ENCODE assay signal across 23 cellular contexts in genomic region chr3:50381315-50381714, GRCh38. TPM values are rescaled to one million over a fixed set of nuclear protein-coding genes. Genes with fewer than 3 reads are reported as not detected.
DNase-seq lines count a peak whose midpoint lies in the region; ATAC-seq and TF ChIP-seq lines count a peak whose summit lies in the region.
"Had no signal": no experiment of that assay in that cellular context is flagged by ENCODE, and none has a peak within 500 bp of the region (broad histone marks: within the 10 kb centered on the region; RNA-seq: fewer than 3 reads in every experiment).

No MANE protein-coding gene starts in this region.

- no peak overlapping the region for H3K4me2 ChIP-seq in neuronal stem cell (ENCODE audit: insufficient read depth, low read length, poor library complexity, severe bottlenecking)

- H3K4me1 ChIP-seq in neuronal stem cell (ENCODE audit: control insufficient read depth in 2 of 2, insufficient read depth in 1 of 2, low read depth in 1 of 2, low read length in 2 of 2) (peaks cover 6 to 10% of the 10 kb centered on the region in 2 donors), testis (peaks cover 8% of the 10 kb centered on the region)
- H3K4me1 ChIP-seq: HAP-1, lower lobe of right lung, SJSA1, transverse colon had no signal

- H3K4ac ChIP-seq in neuronal stem cell (ENCODE audit: low read length) = no peak overlapping the region

- TF ChIP-seq CTCF in testis (IDR thresholded peaks at IDR 0.05) = no peak

- peak overlapping the region; percentile 63 for H3K9ac ChIP-seq in neuronal stem cell (ENCODE audit: low read depth, low read length, poor library complexity)

- no peak overlapping the region for H2BK5ac ChIP-seq in neuronal stem cell (ENCODE audit: low read length)

- TF ChIP-seq POLR2A in testis (IDR thresholded peaks at IDR 0.05) = no peak

- no peak for ATAC-seq in HG03342 (IDR thresholded peaks at IDR 0.05; ENCODE audit: unreplicated experiment)
- ATAC-seq: activated CD8-positive, alpha-beta memory T cell treated with anti-CD3 and anti-CD28 coated beads, Interleukin-2, amount 10 ng/mL, durations not matched to agents 7 days and 5 days; activated T-cell treated with anti-CD3 and anti-CD28 coated beads, Interleukin-2, amount 50 U/mL, for 72 hours; lower lobe of right lung; sciatic nerve; T-helper 17 cell had no signal

- no peak overlapping the region for H2AFZ ChIP-seq in neuronal stem cell (ENCODE audit: low read length)

- H3K36me3 ChIP-seq in neuronal stem cell (replicated peaks in 1 of 2; ENCODE audit: control insufficient read depth in 2 of 2, insufficient read depth in 2 of 2, low read length in 2 of 2) (peaks cover 0 to 4% of the 10 kb centered on the region in 2 donors), testis (ENCODE audit: low read depth, missing control alignments) (no peaks in the 10 kb centered on the region)
- H3K36me3 ChIP-seq: HAP-1, SJSA1, transverse colon had no signal

- no peak overlapping the region for H2BK15ac ChIP-seq in neuronal stem cell (ENCODE audit: low read length)

- peaks cover 5% of the 10 kb centered on the region for H3K79me1 ChIP-seq in neuronal stem cell (ENCODE audit: low read depth, low read length)

- H3K27me3 ChIP-seq in neuronal stem cell (ENCODE audit: control insufficient read depth in 3 of 3, insufficient read depth in 3 of 3, low read depth in 1 of 3, low read length in 3 of 3) (peaks cover 0 to 56% (median 0%) of the 10 kb centered on the region in 3 experiments), testis (no peaks in the 10 kb centered on the region)
- H3K27me3 ChIP-seq: SJSA1, transverse colon had no signal

- no peak overlapping the region for H3K14ac ChIP-seq in neuronal stem cell (ENCODE audit: low read length)

- no peaks in the 10 kb centered on the region for H3K9me3 ChIP-seq in neuronal stem cell (replicated peaks in 1 of 2; ENCODE audit: control insufficient read depth in 2 of 2, insufficient read depth in 1 of 2, low read depth in 1 of 2, low read length in 2 of 2)
- no peaks in the 10 kb centered on the region for H3K9me3 ChIP-seq in testis
- H3K9me3 ChIP-seq: HAP-1, lower lobe of right lung, SJSA1, transverse colon had no signal

- no peak overlapping the region for H4K91ac ChIP-seq in neuronal stem cell (ENCODE audit: low read depth, low read length, poor library complexity)

- no peak overlapping the region for H2BK120ac ChIP-seq in neuronal stem cell (ENCODE audit: low read depth, low read length)

- H3K18ac ChIP-seq in neuronal stem cell (ENCODE audit: low read length) = peak overlapping the region; percentile 52

- intact Hi-C loops in testis (cut with DNase I; ENCODE audit: low total_unique reads) = no loop called here

- no peak overlapping the region for H3K23ac ChIP-seq in neuronal stem cell (ENCODE audit: low read depth, low read length, poor library complexity)

- peak overlapping the region; percentile 98 for H2AK5ac ChIP-seq in neuronal stem cell (ENCODE audit: low read depth, low read length)

- no peak overlapping the region for H4K8ac ChIP-seq in neuronal stem cell (ENCODE audit: low read depth, low read length)

- H3K4me3 ChIP-seq in neuronal stem cell (ENCODE audit: low read length in 2 of 2) (no peak overlapping the region), testis (no peak overlapping the region)
- H3K4me3 ChIP-seq: HAP-1, lower lobe of right lung, SJSA1, transverse colon had no signal

- WGBS in neuronal stem cell (ENCODE audit: extremely low coverage in 2 of 2, insufficient read length in 2 of 2, insufficient replicate concordance in 1 of 2), 2 donors = no CpG with 5 or more reads among the region's 2 CpGs
- 80 to 94% methylated on average over 1 to 2 of the region's 2 CpGs for WGBS in testis, 2 donors

- DNase-seq in DMS79 treated with DMSO at 0.1 percent for 48 hours (lab: John Stamatoyannopoulos, UW) (peak; percentile 63), NCI-H146 (lab: John Stamatoyannopoulos, UW) (peak; percentile 85), NCI-H82 treated with DMSO at 0.1 percent for 48 hours (lab: John Stamatoyannopoulos, UW; ENCODE audit: unreplicated experiment) (peak; percentile 36), neuronal stem cell (ENCODE audit: low spot score) (no peak), testis (no peak), superior temporal gyrus (ENCODE audit: extremely low spot score) (no peak)
- DNase-seq: activated CD4-positive, alpha-beta T cell treated with anti-CD3 and anti-CD28 coated beads, Interleukin-2, amount 50 U/mL, for 1 hour; activated CD8-positive, alpha-beta memory T cell treated with anti-CD3 and anti-CD28 coated beads, Interleukin-2, amount 10 ng/mL, durations not matched to agents 7 days and 5 days; activated naive CD4-positive, alpha-beta T cell treated with anti-CD3 and anti-CD28 coated beads, Interleukin-2, amount 50 U/mL, for 16 hours; activated T-cell treated with anti-CD3 and anti-CD28 coated beads, Interleukin-2, amount 50 U/mL, for 72 hours; amygdala; CD4-positive, CD25-positive, alpha-beta regulatory T cell; cortex of kidney; kidney; lower lobe of right lung; NCI-H2227 treated with DMSO at 0.1 percent for 48 hours; stimulated activated CD4-positive, alpha-beta T cell treated with anti-CD3 and anti-CD28 coated beads, Interleukin-4, amount 100 ng/mL, for 4 hours; T-helper 17 cell; transverse colon had no signal

- no peak overlapping the region for H3K27ac ChIP-seq in neuronal stem cell (replicated peaks; ENCODE audit: low read length)
- no peak overlapping the region for H3K27ac ChIP-seq in testis
- H3K27ac ChIP-seq: lower lobe of right lung, SJSA1, transverse colon had no signal

- no peak overlapping the region for H2BK12ac ChIP-seq in neuronal stem cell (ENCODE audit: low read length)

RNA-seq across cellular contexts. Expression of gene TMEM115, which starts 22.0 kb away (rescaled TPM):
- polyA plus RNA-seq in neuronal stem cell (2013, experiment 1 of 2) = 21.4 TPM
- polyA plus RNA-seq in neuronal stem cell (2013, experiment 2 of 2) = 20.8 TPM
- total RNA-seq in testis = 10 to 100 TPM; 63.2 to 72.4 TPM
- polyA plus RNA-seq in testis (ENCODE audit: insufficient read depth, low read depth, low replicate concordance) = 37.6 TPM

RNA-seq across cellular contexts. Expression of gene CYB561D2, which starts 30.7 kb away (rescaled TPM):
- polyA plus RNA-seq in neuronal stem cell (2013, experiment 1 of 2) = 6.9 TPM
- polyA plus RNA-seq in neuronal stem cell (2013, experiment 2 of 2) = 7.1 TPM
- 10 to 100 TPM; 18.9 to 21.1 TPM for total RNA-seq in testis
- 16.0 TPM for polyA plus RNA-seq in testis (ENCODE audit: insufficient read depth, low read depth, low replicate concordance)

RNA-seq across cellular contexts. Expression of gene NPRL2, which starts 30.7 kb away (rescaled TPM):
- 19.4 TPM for polyA plus RNA-seq in neuronal stem cell (2013, experiment 1 of 2)
- polyA plus RNA-seq in neuronal stem cell (2013, experiment 2 of 2) = 17.4 TPM
- total RNA-seq in testis = 10 to 100 TPM; 26.9 to 29.2 TPM
- polyA plus RNA-seq in testis (ENCODE audit: insufficient read depth, low read depth, low replicate concordance) = 28.0 TPM

RNA-seq across cellular contexts. Expression of gene ZMYND10, which starts 35.8 kb away (rescaled TPM):
- polyA plus RNA-seq in neuronal stem cell (2013, experiment 1 of 2) = 2.0 TPM
- 1.6 TPM for polyA plus RNA-seq in neuronal stem cell (2013, experiment 2 of 2)
- 100 to 1,000 TPM; 241 to 335 TPM for total RNA-seq in testis
- 763 TPM for polyA plus RNA-seq in testis (ENCODE audit: insufficient read depth, low read depth, low replicate concordance)
- total RNA-seq: transverse colon had no signal

RNA-seq across cellular contexts. Expression of gene RASSF1, which starts 40.7 kb away (rescaled TPM):
- polyA plus RNA-seq in neuronal stem cell (2013, experiment 1 of 2) = 8.5 TPM
- 8.5 TPM for polyA plus RNA-seq in neuronal stem cell (2013, experiment 2 of 2)
- 10 to 100 TPM; 50.0 to 52.2 TPM for total RNA-seq in testis
- 60.1 TPM for polyA plus RNA-seq in testis (ENCODE audit: insufficient read depth, low read depth, low replicate concordance)

Comparison
In these comparisons a context has a peak if more than half of its experiments do, and no peak if none do; other contexts are left out.
1. DNase-seq: peak in DMS79 treated with DMSO at 0.1 percent for 48 hours (single experiment), NCI-H146 (single experiment) and NCI-H82 treated with DMSO at 0.1 percent for 48 hours (single experiment); none in neuronal stem cell (single experiment), testis (single experiment) and superior temporal gyrus (single experiment).